In genomic region chr17:8861482-8862181, GRCh38 we compare ENCODE assay signal across 23 cellular contexts. TPM values are rescaled to one million over a fixed set of nuclear protein-coding genes. Genes with fewer than 3 reads are reported as not detected.
DNase-seq lines count a peak whose midpoint lies in the region; TF ChIP-seq lines count a peak whose summit lies in the region.
"Had no signal": no experiment of that assay in that cellular context is flagged by ENCODE, and none has a peak within 500 bp of the region (broad histone marks: within the 10 kb centered on the region; RNA-seq: fewer than 3 reads in every experiment).

No MANE protein-coding gene starts in this region.

- H3K4me3 Mint-ChIP-seq in H9, result no peak overlapping the region
- peak overlapping the region; percentile 32 for H3K4me3 Mint-ChIP-seq in activated T-helper 2 cell treated with anti-CD3 and anti-CD28 coated beads, Interferon-gamma antibody, Interleukin-2, Interleukin-4, amounts not matched to agents 10 μg/mL and 5 μg/mL and 100 μg/mL, durations not matched to agents 14 hours and 24 hours and 36 hours (ENCODE audit: low read depth)
- H3K4me3 Mint-ChIP-seq: CD4-positive, alpha-beta T cell; WTC11 had no signal

- H3K27me3 Mint-ChIP-seq in H9 (ENCODE audit: low read depth), result no peaks in the 10 kb centered on the region
- no peaks in the 10 kb centered on the region for H3K27me3 Mint-ChIP-seq in activated T-helper 2 cell treated with anti-CD3 and anti-CD28 coated beads, Interferon-gamma antibody, Interleukin-2, Interleukin-4, amounts not matched to agents 10 μg/mL and 5 μg/mL and 100 μg/mL, durations not matched to agents 14 hours and 24 hours and 36 hours (ENCODE audit: low read depth)
- H3K27me3 Mint-ChIP-seq: CD4-positive, alpha-beta T cell had no signal

- H3K9me3 ChIP-seq in H9 (ENCODE audit: control insufficient read depth, low read depth, low read length) (no peaks in the 10 kb centered on the region), neutrophil (no peaks in the 10 kb centered on the region), neuronal stem cell (replicated peaks in 1 of 2; ENCODE audit: control insufficient read depth in 2 of 2, insufficient read depth in 1 of 2, low read depth in 1 of 2, low read length in 2 of 2) (peaks cover 0 to 2% of the 10 kb centered on the region in 2 donors)

- no peak overlapping the region for H3K27ac ChIP-seq in H9 (ENCODE audit: insufficient read length, low read depth, low read length)
- peak overlapping the region; percentile 79 for H3K27ac ChIP-seq in neutrophil
- H3K27ac ChIP-seq in neuronal stem cell (replicated peaks; ENCODE audit: low read length), result no peak overlapping the region

- H4K91ac ChIP-seq in H9 (ENCODE audit: insufficient read length, low read depth, low read length) (no peak overlapping the region), neuronal stem cell (ENCODE audit: low read depth, low read length, poor library complexity) (no peak overlapping the region)

- no peak overlapping the region for H3K27ac Mint-ChIP-seq in H9
- H3K27ac Mint-ChIP-seq in activated T-helper 2 cell treated with anti-CD3 and anti-CD28 coated beads, Interferon-gamma antibody, Interleukin-2, Interleukin-4, amounts not matched to agents 10 μg/mL and 5 μg/mL and 100 μg/mL, durations not matched to agents 14 hours and 24 hours and 36 hours, result peak overlapping the region; percentile 88
- H3K27ac Mint-ChIP-seq: CD4-positive, alpha-beta T cell; WTC11 had no signal

- no peak overlapping the region for H2BK20ac ChIP-seq in H9 (ENCODE audit: low read depth, low read length, poor library complexity, severe bottlenecking)

- H3K56ac ChIP-seq in H9 (ENCODE audit: insufficient read length, low read depth, low read length), result no peak overlapping the region

- H2BK12ac ChIP-seq in H9 (ENCODE audit: insufficient read length, low read depth, low read length) (no peak overlapping the region), neuronal stem cell (ENCODE audit: low read length) (no peak overlapping the region)

- WGBS in H9 (ENCODE audit: extremely low coverage, insufficient read length, low lambda C conversion rate), result no CpG with 5 or more reads among the region's 7 CpGs
- WGBS in neuronal stem cell (ENCODE audit: extremely low coverage in 2 of 2, insufficient read length in 2 of 2, insufficient replicate concordance in 1 of 2), 2 donors, result no CpG with 5 or more reads among the region's 7 CpGs

- H3K4me1 ChIP-seq in H9 (ENCODE audit: insufficient read depth, low read length) (peaks cover 8% of the 10 kb centered on the region; the same call in 1 of the 2 replicates), neutrophil (ENCODE audit: control insufficient read depth in 1 of 2, insufficient read depth in 1 of 2, low read depth in 1 of 2, low read length in 1 of 2) (peaks cover 78 to 88% of the 10 kb centered on the region in 2 experiments), neuronal stem cell (ENCODE audit: control insufficient read depth in 2 of 2, insufficient read depth in 1 of 2, low read depth in 1 of 2, low read length in 2 of 2) (peaks cover 14 to 16% of the 10 kb centered on the region in 2 donors)

- no peaks in the 10 kb centered on the region for H3K23me2 ChIP-seq in H9 (ENCODE audit: insufficient read length, low read depth, low read length, poor library complexity, severe bottlenecking)

- no peaks in the 10 kb centered on the region; a peak in 1 of 5 replicates for H3K9me3 Mint-ChIP-seq in H9
- no peaks in the 10 kb centered on the region for H3K9me3 Mint-ChIP-seq in activated T-helper 2 cell treated with anti-CD3 and anti-CD28 coated beads, Interferon-gamma antibody, Interleukin-2, Interleukin-4, amounts not matched to agents 10 μg/mL and 5 μg/mL and 100 μg/mL, durations not matched to agents 14 hours and 24 hours and 36 hours
- H3K9me3 Mint-ChIP-seq: CD4-positive, alpha-beta T cell had no signal

- H3K23ac ChIP-seq in H9 (ENCODE audit: insufficient read length, low read depth, low read length) (no peak overlapping the region), neuronal stem cell (ENCODE audit: low read depth, low read length, poor library complexity) (no peak overlapping the region)

- H3K36me3 ChIP-seq in neutrophil, result peaks cover 13% of the 10 kb centered on the region
- H3K36me3 ChIP-seq in neuronal stem cell (replicated peaks in 1 of 2; ENCODE audit: control insufficient read depth in 2 of 2, insufficient read depth in 2 of 2, low read length in 2 of 2), result no peaks in the 10 kb centered on the region

- H2AK5ac ChIP-seq in H9 (ENCODE audit: insufficient read length, low read length) (no peak overlapping the region), neuronal stem cell (ENCODE audit: low read depth, low read length) (no peak overlapping the region)

- DNase-seq in activated CD8-positive, alpha-beta memory T cell treated with anti-CD3 and anti-CD28 coated beads for 24 hours, result peak; percentile 30
- DNase-seq in activated CD8-positive, alpha-beta memory T cell treated with anti-CD3 and anti-CD28 coated beads, Interleukin-2, amount 50 U/mL, for 4 hours, result no peak
- peak; percentile 23 for DNase-seq in H9
- no peak for DNase-seq in activated T-helper 2 cell treated with anti-CD3 and anti-CD28 coated beads, Interferon-gamma antibody, Interleukin-2, Interleukin-4, amounts not matched to agents 10 μg/mL and 5 μg/mL and 100 μg/mL, durations not matched to agents 14 hours and 24 hours and 36 hours (ENCODE audit: low spot score)
- DNase-seq in NCI-H2171 (lab: John Stamatoyannopoulos, UW), result no peak
- no peak for DNase-seq in neuronal stem cell (ENCODE audit: low spot score)
- DNase-seq in Kasumi-1 (lab: John Stamatoyannopoulos, UW), result no peak
- DNase-seq: ACHN; activated naive CD4-positive, alpha-beta T cell treated with Interleukin-2 at 50 U/mL for 16 hours; CD4-positive, alpha-beta T cell; DMS153; GF-D8; NCI-H1105; NCI-H2107; NCI-H524; occipital lobe; retina; stimulated activated CD4-positive, alpha-beta T cell treated with anti-CD3 and anti-CD28 coated beads, Interleukin-12 subunit alpha, Interleukin-12 subunit beta, amount 100 ng/mL, for 4 hours had no signal

- H3K4me2 ChIP-seq in H9 (ENCODE audit: insufficient read depth, insufficient read length, low read length), result no peak overlapping the region
- no peak overlapping the region for H3K4me2 ChIP-seq in neuronal stem cell (ENCODE audit: insufficient read depth, low read length, poor library complexity, severe bottlenecking)

- TF ChIP-seq CTCF in H9 (conservative IDR thresholded peaks at IDR 0.05) (no peak), neutrophil (IDR thresholded peaks at IDR 0.05) (no peak)

- H3K4me3 ChIP-seq in neutrophil (ENCODE audit: low read depth in 1 of 2, low read length in 1 of 2) (peak overlapping the region; percentile 10 to 22), neuronal stem cell (ENCODE audit: low read length in 2 of 2) (no peak overlapping the region)

- no peaks in the 10 kb centered on the region for H3K79me1 ChIP-seq in H9 (ENCODE audit: insufficient read depth, low read depth, low read length, poor library complexity, severe bottlenecking)
- no peaks in the 10 kb centered on the region for H3K79me1 ChIP-seq in neuronal stem cell (ENCODE audit: low read depth, low read length)

- H3K18ac ChIP-seq in H9 (ENCODE audit: insufficient read length, low read depth, low read length), result no peak overlapping the region
- H3K18ac ChIP-seq in neuronal stem cell (ENCODE audit: low read length), result no peak overlapping the region

- H3T11ph ChIP-seq in H9 (ENCODE audit: low read length), result no peak overlapping the region

- H2BK15ac ChIP-seq in H9 (ENCODE audit: low read depth, low read length) (no peak overlapping the region), neuronal stem cell (ENCODE audit: low read length) (no peak overlapping the region)

- no peak overlapping the region for H4K5ac ChIP-seq in H9 (ENCODE audit: insufficient read length, low read depth, low read length)

- H2BK120ac ChIP-seq in H9 (ENCODE audit: low read depth, low read length, poor library complexity, severe bottlenecking), result no peak overlapping the region
- H2BK120ac ChIP-seq in neuronal stem cell (ENCODE audit: low read depth, low read length), result no peak overlapping the region

- no peaks in the 10 kb centered on the region for H3K79me2 ChIP-seq in H9 (ENCODE audit: insufficient read depth, low read length)

- H3K4ac ChIP-seq in H9 (ENCODE audit: low read depth, low read length) (no peak overlapping the region), neuronal stem cell (ENCODE audit: low read length) (no peak overlapping the region)

- no peaks in the 10 kb centered on the region for H4K20me1 ChIP-seq in H9 (ENCODE audit: control insufficient read depth, insufficient read depth, insufficient read length)

- H4K8ac ChIP-seq in H9 (replicated peaks; ENCODE audit: insufficient read length, low read depth, low read length), result no peak overlapping the region
- no peak overlapping the region for H4K8ac ChIP-seq in neuronal stem cell (ENCODE audit: low read depth, low read length)

- no peak overlapping the region for H2AFZ ChIP-seq in H9 (ENCODE audit: low read length)
- no peak overlapping the region for H2AFZ ChIP-seq in neuronal stem cell (ENCODE audit: low read length)

- H3K4me1 Mint-ChIP-seq in H9, result peaks cover 24 to 25% of the 10 kb centered on the region in 2 experiments
- H3K4me1 Mint-ChIP-seq in activated T-helper 2 cell treated with anti-CD3 and anti-CD28 coated beads, Interferon-gamma antibody, Interleukin-2, Interleukin-4, amounts not matched to agents 10 μg/mL and 5 μg/mL and 100 μg/mL, durations not matched to agents 14 hours and 24 hours and 36 hours (ENCODE audit: low read depth), result peaks cover 60% of the 10 kb centered on the region

- intact Hi-C loops in activated T-helper 2 cell treated with anti-CD3 and anti-CD28 coated beads, Interferon-gamma antibody, Interleukin-2, Interleukin-4, amounts not matched to agents 10 μg/mL and 5 μg/mL and 100 μg/mL, durations not matched to agents 14 hours and 24 hours and 36 hours (cut with micrococcal nuclease), result no loop called here

- H3K14ac ChIP-seq in H9 (ENCODE audit: insufficient read depth, low read length) (no peak overlapping the region), neuronal stem cell (ENCODE audit: low read length) (no peak overlapping the region)

- no peak overlapping the region for H3K9ac ChIP-seq in H9 (ENCODE audit: extremely low read depth, insufficient read length, low read length)
- H3K9ac ChIP-seq in neuronal stem cell (ENCODE audit: low read depth, low read length, poor library complexity), result no peak overlapping the region

- H3K27me3 ChIP-seq in H9 (ENCODE audit: insufficient read depth, low read length) (no peaks in the 10 kb centered on the region), neutrophil (no peaks in the 10 kb centered on the region), neuronal stem cell (ENCODE audit: control insufficient read depth in 3 of 3, insufficient read depth in 3 of 3, low read depth in 1 of 3, low read length in 3 of 3) (peaks cover 0 to 6% (median 0%) of the 10 kb centered on the region in 3 experiments)

- H3K36me3 Mint-ChIP-seq in H9 (ENCODE audit: insufficient read depth in 1 of 3, low read depth in 3 of 3), result no peaks in the 10 kb centered on the region; a peak in 1 of 7 replicates
- H3K36me3 Mint-ChIP-seq in activated T-helper 2 cell treated with anti-CD3 and anti-CD28 coated beads, Interferon-gamma antibody, Interleukin-2, Interleukin-4, amounts not matched to agents 10 μg/mL and 5 μg/mL and 100 μg/mL, durations not matched to agents 14 hours and 24 hours and 36 hours (ENCODE audit: low read depth), result peaks cover 42% of the 10 kb centered on the region
- H3K36me3 Mint-ChIP-seq: WTC11 had no signal

- H2BK5ac ChIP-seq in H9 (ENCODE audit: insufficient read length, low read length) (no peak overlapping the region), neuronal stem cell (ENCODE audit: low read length) (no peak overlapping the region)

RNA-seq across cellular contexts. Expression of gene PIK3R6, which starts 5.8 kb away (rescaled TPM):
- 0.15 TPM in 1 of 2 replicates, not detected in the other for total RNA-seq in H9 (2021)
- 9.8 and 10.1 TPM in 2 replicates for total RNA-seq in activated T-helper 2 cell treated with anti-CD3 and anti-CD28 coated beads, Interferon-gamma antibody, Interleukin-2, Interleukin-4, amounts not matched to agents 10 μg/mL and 5 μg/mL and 100 μg/mL, durations not matched to agents 14 hours and 24 hours and 36 hours
- polyA plus RNA-seq in neuronal stem cell (2013, experiment 1 of 2), result not detected
- not detected for polyA plus RNA-seq in neuronal stem cell (2013, experiment 2 of 2)
- total RNA-seq: astrocyte, fibroblast of lung, LHCN-M2 had no signal

Comparison
In these comparisons a context has a peak if more than half of its experiments do, and no peak if none do; other contexts are left out.
1. DNase-seq: peak in activated CD8-positive, alpha-beta memory T cell treated with anti-CD3 and anti-CD28 coated beads for 24 hours (single experiment) and H9 (single experiment); none in activated CD8-positive, alpha-beta memory T cell treated with anti-CD3 and anti-CD28 coated beads, Interleukin-2, amount 50 U/mL, for 4 hours (single experiment), activated T-helper 2 cell treated with anti-CD3 and anti-CD28 coated beads, Interferon-gamma antibody, Interleukin-2, Interleukin-4, amounts not matched to agents 10 μg/mL and 5 μg/mL and 100 μg/mL, durations not matched to agents 14 hours and 24 hours and 36 hours (single experiment), NCI-H2171 (single experiment), neuronal stem cell (single experiment) and Kasumi-1 (0 of 2).
2. H3K4me3 ChIP-seq: peak in neutrophil (2 of 2); none in neuronal stem cell (0 of 2).